In the genomic region with DNA sequence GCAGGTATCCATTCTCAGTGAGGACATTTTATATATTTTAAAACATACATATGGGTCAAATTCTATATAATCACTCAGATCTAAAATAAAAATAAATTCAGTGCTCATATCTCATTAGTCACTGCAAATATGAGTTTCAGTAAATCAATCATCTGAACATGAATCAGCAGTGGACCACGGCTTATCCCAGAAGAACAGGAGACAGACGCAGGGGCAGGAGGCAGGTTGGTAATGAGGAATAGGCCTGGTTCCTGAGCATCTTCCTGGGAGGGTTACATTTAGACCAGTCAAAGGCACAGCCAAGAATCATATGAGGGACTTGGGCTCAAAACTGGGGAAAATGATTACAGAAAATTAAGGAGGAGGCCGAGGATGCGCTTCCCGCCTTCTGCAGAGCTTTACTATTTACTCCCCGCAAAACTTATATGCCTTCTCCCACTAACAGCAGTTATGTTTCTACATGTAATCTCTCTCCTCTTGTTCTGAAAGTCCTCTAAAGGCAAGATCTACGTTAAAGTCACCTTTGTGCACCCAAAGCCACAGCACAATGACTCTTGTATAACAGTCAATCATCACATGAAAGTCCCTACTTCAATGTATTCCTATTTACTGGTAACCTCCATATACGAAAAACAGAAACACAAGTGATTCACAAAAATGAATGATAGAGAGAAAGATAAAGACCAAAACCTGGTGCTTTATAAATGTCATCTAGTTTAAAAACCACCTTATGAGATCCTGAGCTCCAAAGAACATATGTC, we compare ENCODE assay signal across 1 cellular context.
TF ChIP-seq lines count a peak whose summit lies in the region.

No MANE protein-coding gene starts in this region.

TF ChIP-seq in K562, 482 proteins besides CTCF, POLR2A, EP300 and RAD21:
- TF ChIP-seq KLF10 (CRISPR knock-in tag; IDR thresholded peaks at IDR 0.05) (no peak), PTBP1 (IDR thresholded peaks at IDR 0.05; ENCODE audit: low read depth, low read length) (no peak), MEIS2 (IDR thresholded peaks at IDR 0.05; ENCODE audit: partially characterized antibody) (peak; percentile 48), GTF2A2 (tag; IDR thresholded peaks at IDR 0.05) (no peak), DMBX1 (CRISPR knock-in tag; IDR thresholded peaks at IDR 0.05; ENCODE audit: borderline replicate concordance) (no peak), ARHGAP35 (IDR thresholded peaks at IDR 0.05; ENCODE audit: partially characterized antibody) (no peak), ZNF140 (CRISPR knock-in tag; IDR thresholded peaks at IDR 0.05) (no peak), SMARCA5 (IDR thresholded peaks at IDR 0.05) (no peak), ZNF121 (CRISPR knock-in tag; conservative IDR thresholded peaks at IDR 0.05) (no peak)
- TF ChIP-seq, protein P1, sequence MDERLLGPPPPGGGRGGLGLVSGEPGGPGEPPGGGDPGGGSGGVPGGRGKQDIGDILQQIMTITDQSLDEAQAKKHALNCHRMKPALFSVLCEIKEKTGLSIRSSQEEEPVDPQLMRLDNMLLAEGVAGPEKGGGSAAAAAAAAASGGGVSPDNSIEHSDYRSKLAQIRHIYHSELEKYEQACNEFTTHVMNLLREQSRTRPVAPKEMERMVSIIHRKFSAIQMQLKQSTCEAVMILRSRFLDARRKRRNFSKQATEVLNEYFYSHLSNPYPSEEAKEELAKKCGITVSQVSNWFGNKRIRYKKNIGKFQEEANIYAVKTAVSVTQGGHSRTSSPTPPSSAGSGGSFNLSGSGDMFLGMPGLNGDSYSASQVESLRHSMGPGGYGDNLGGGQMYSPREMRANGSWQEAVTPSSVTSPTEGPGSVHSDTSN (CRISPR knock-in tag; IDR thresholded peaks at IDR 0.05; ENCODE audit: low read depth), result no peak
- TF ChIP-seq, protein P1 (tag; conservative IDR thresholded peaks at IDR 0.05; ENCODE audit: low read depth), result peak; percentile 25; the same call in 1 of the 2 replicates
- TF ChIP-seq, protein P2, sequence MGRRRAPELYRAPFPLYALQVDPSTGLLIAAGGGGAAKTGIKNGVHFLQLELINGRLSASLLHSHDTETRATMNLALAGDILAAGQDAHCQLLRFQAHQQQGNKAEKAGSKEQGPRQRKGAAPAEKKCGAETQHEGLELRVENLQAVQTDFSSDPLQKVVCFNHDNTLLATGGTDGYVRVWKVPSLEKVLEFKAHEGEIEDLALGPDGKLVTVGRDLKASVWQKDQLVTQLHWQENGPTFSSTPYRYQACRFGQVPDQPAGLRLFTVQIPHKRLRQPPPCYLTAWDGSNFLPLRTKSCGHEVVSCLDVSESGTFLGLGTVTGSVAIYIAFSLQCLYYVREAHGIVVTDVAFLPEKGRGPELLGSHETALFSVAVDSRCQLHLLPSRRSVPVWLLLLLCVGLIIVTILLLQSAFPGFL (CRISPR knock-in tag; IDR thresholded peaks at IDR 0.05), result no peak
TF ChIP-seq in K562: peak in this region for 2.
